33 cellular contexts compared by ENCODE assay signal in the genomic region with DNA sequence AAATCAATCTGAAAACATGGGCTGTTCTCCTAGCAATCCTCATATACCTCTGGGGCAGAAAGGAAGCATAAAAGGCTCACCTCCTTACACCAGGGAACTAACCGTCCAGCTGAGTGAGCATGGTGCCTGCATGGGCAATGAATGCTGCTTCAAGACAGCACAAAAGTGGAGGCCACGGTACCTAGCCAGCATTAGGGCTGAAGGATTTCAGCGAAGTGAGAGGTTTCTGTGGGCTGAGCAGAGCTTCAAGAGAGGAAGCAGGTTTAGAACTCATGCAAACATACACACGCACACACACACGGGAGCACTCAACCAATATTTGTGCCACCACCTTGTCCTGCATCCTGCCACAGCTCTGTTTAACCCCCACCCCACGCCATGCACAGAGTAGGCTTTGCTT.
"Had no signal": no experiment of that assay in that cellular context is flagged by ENCODE, and none has a peak within 500 bp of the region (broad histone marks: within the 10 kb centered on the region; RNA-seq: fewer than 3 reads in every experiment).

No MANE protein-coding gene starts in this region.

- H3K4me1 ChIP-seq: adrenal gland, ascending aorta, body of pancreas, breast epithelium, colonic mucosa had no signal

- H3K4me3 ChIP-seq: adrenal gland, ascending aorta, body of pancreas, breast epithelium, cardiac muscle cell, colonic mucosa had no signal

- H3K36me3 ChIP-seq: adrenal gland, ascending aorta, brain microvascular endothelial cell, breast epithelium, cardiac muscle cell, colonic mucosa had no signal

- FAIRE-seq: astrocyte, bronchial epithelial cell, colon had no signal

- ATAC-seq: activated naive CD4-positive, alpha-beta T cell treated with anti-CD3 and anti-CD28 coated beads, Interleukin-2, amount 50 U/mL, for 72 hours; activated naive CD8-positive, alpha-beta T cell treated with anti-CD3 and anti-CD28 coated beads, Interleukin-2, amount 50 U/mL, for 24 hours; activated T-cell treated with anti-CD3 and anti-CD28 coated beads, Interleukin-2, amount 50 U/mL, for 72 hours; activated T-helper 17 cell treated with anti-CD3 and anti-CD28 coated beads, Interleukin-2, amount 50 U/mL, for 72 hours; body of pancreas had no signal

- H3K9me3 ChIP-seq: adrenal gland, ascending aorta, body of pancreas, breast epithelium, colonic mucosa had no signal

- H3K27ac ChIP-seq: adrenal gland, ascending aorta, body of pancreas, brain microvascular endothelial cell, breast epithelium, cardiac muscle cell, colonic mucosa had no signal

- DNase-seq: activated effector memory CD4-positive, alpha-beta T cell treated with anti-CD3 and anti-CD28 coated beads, Interleukin-2, amount 50 U/mL, for 16 hours; activated effector memory CD4-positive, alpha-beta T cell treated with Interleukin-2 at 50 U/mL for 16 hours; activated gamma-delta T cell; activated gamma-delta T cell treated with Interleukin-2 at 50 U/mL for 16 hours; activated naive CD4-positive, alpha-beta T cell; activated naive CD4-positive, alpha-beta T cell treated with anti-CD3 and anti-CD28 coated beads for 36 hours; activated naive CD4-positive, alpha-beta T cell treated with anti-CD3 and anti-CD28 coated beads, Interleukin-2, amount 10 ng/mL, durations not matched to agents 7 days and 5 days; activated naive CD4-positive, alpha-beta T cell treated with anti-CD3 and anti-CD28 coated beads, Interleukin-2, amount 50 U/mL, for 16 hours; activated naive CD4-positive, alpha-beta T cell treated with Interleukin-2 at 50 U/mL for 16 hours; activated naive CD8-positive, alpha-beta T cell treated with anti-CD3 and anti-CD28 coated beads for 36 hours; activated naive CD8-positive, alpha-beta T cell treated with anti-CD3 and anti-CD28 coated beads, Interleukin-2, amount 10 ng/mL, durations not matched to agents 7 days and 5 days; activated naive CD8-positive, alpha-beta T cell treated with anti-CD3 and anti-CD28 coated beads, Interleukin-2, amount 50 U/mL, for 24 hours; activated T-cell treated with anti-CD3 and anti-CD28 coated beads, Interleukin-2, amount 50 U/mL, for 48 hours; activated T-cell treated with anti-CD3 and anti-CD28 coated beads, Interleukin-2, amount 50 U/mL, for 72 hours; adrenal gland; amniotic stem cell; amygdala; anterior cingulate cortex; aorta; body of pancreas; brain microvascular endothelial cell; caudate nucleus; central memory CD4-positive, alpha-beta T cell; cerebellar nuclear complex; colonic mucosa had no signal

- H3K27me3 ChIP-seq: adrenal gland, ascending aorta, body of pancreas, brain microvascular endothelial cell, breast epithelium, cardiac muscle cell, colonic mucosa had no signal
